In genomic region chr6:107230448-107230847, GRCh38 we compare ENCODE assay signal across 21 cellular contexts.
DNase-seq lines count a peak whose midpoint lies in the region; FAIRE-seq and TF ChIP-seq lines count a peak whose summit lies in the region.
"Had no signal": no experiment of that assay in that cellular context is flagged by ENCODE, and none has a peak within 500 bp of the region (broad histone marks: within the 10 kb centered on the region; RNA-seq: fewer than 3 reads in every experiment).

No MANE protein-coding gene starts in this region.

- H2BK5ac ChIP-seq in neuronal stem cell (ENCODE audit: low read length): no peak overlapping the region

- H3K79me2 ChIP-seq in hepatocyte: no peaks in the 10 kb centered on the region

- 59% methylated on average over 1 of the region's 1 CpG for WGBS in hepatocyte (ENCODE audit: low lambda C conversion rate, missing lambda C conversion rate)
- no CpG with 5 or more reads among the region's 1 CpG for WGBS in neuronal stem cell (ENCODE audit: extremely low coverage in 2 of 2, insufficient read length in 2 of 2, insufficient replicate concordance in 1 of 2), 2 donors

- peaks cover 8% of the 10 kb centered on the region for H3K36me3 Mint-ChIP-seq in MCF 10A (ENCODE audit: insufficient read depth, unreplicated experiment)

- no peak for DNase-seq in MCF 10A (ENCODE audit: unreplicated experiment)
- DNase-seq in breast epithelium (ENCODE audit: low spot score in 2 of 2): no peak
- DNase-seq in hepatocyte (ENCODE audit: low spot score): no peak
- DNase-seq in kidney: no peak
- no peak for DNase-seq in neuronal stem cell (ENCODE audit: low spot score)
- DNase-seq in effector CD8-positive, alpha-beta T cell (lab: John Stamatoyannopoulos, UW): no peak
- DNase-seq: Calu3; CD4-positive, alpha-beta memory T cell; DMS153; GDM1; GOT3; KBM-7; NCI-H1092 treated with DMSO at 0.1 percent for 48 hours; NCI-H1694; NCI-H2081 treated with DMSO at 0.1 percent for 48 hours; NCI-H446 treated with DMSO at 0.1 percent for 48 hours; NCI-H69; SIG-M5; SK-N-SH had no signal

- peaks cover 1% of the 10 kb centered on the region for H3K9me3 Mint-ChIP-seq in MCF 10A (ENCODE audit: unreplicated experiment)

- H3K9me3 ChIP-seq in breast epithelium: no peaks in the 10 kb centered on the region
- H3K9me3 ChIP-seq in hepatocyte (ENCODE audit: low read depth): no peaks in the 10 kb centered on the region
- H3K9me3 ChIP-seq in kidney (ENCODE audit: control insufficient read depth in 1 of 2, low read length in 2 of 2): no peaks in the 10 kb centered on the region
- H3K9me3 ChIP-seq in neuronal stem cell (replicated peaks in 1 of 2; ENCODE audit: control insufficient read depth in 2 of 2, insufficient read depth in 1 of 2, low read depth in 1 of 2, low read length in 2 of 2): peaks cover 0 to 7% of the 10 kb centered on the region in 2 donors
- H3K9me3 ChIP-seq: SK-N-SH had no signal

- no peak for TF ChIP-seq POLR2A in breast epithelium (IDR thresholded peaks at IDR 0.05)

- H3K4ac ChIP-seq in neuronal stem cell (ENCODE audit: low read length): no peak overlapping the region

- H3K14ac ChIP-seq in neuronal stem cell (ENCODE audit: low read length): no peak overlapping the region

- no TSS peak for BruUV-seq in MCF 10A (replicated peaks; lab: Mats Ljungman, UMichigan)

- no peak for FAIRE-seq in kidney (lab: Jason Lieb, UNC)
- FAIRE-seq: GM18507 had no signal

- no peak overlapping the region for H2AK5ac ChIP-seq in neuronal stem cell (ENCODE audit: low read depth, low read length)

- H3K4me3 ChIP-seq in breast epithelium: no peak overlapping the region
- H3K4me3 ChIP-seq in hepatocyte: no peak overlapping the region
- no peak overlapping the region for H3K4me3 ChIP-seq in kidney (ENCODE audit: low read length in 2 of 2)
- H3K4me3 ChIP-seq in neuronal stem cell (ENCODE audit: low read length in 2 of 2): no peak overlapping the region

- no peak overlapping the region for H2BK15ac ChIP-seq in neuronal stem cell (ENCODE audit: low read length)

- no peaks in the 10 kb centered on the region for H3K9me2 ChIP-seq in hepatocyte (replicated peaks; ENCODE audit: insufficient read depth)
- H3K9me2 ChIP-seq: SK-N-SH had no signal

- H3K4me2 ChIP-seq in hepatocyte (no peak overlapping the region), neuronal stem cell (ENCODE audit: insufficient read depth, low read length, poor library complexity, severe bottlenecking) (no peak overlapping the region)
- H3K4me2 ChIP-seq: SK-N-SH had no signal

- TF ChIP-seq CTCF in MCF 10A (IDR thresholded peaks at IDR 0.05; ENCODE audit: unreplicated experiment) (no peak), breast epithelium (IDR thresholded peaks at IDR 0.05) (no peak), VCaP (conservative IDR thresholded peaks at IDR 0.05) (no peak), hepatocyte (IDR thresholded peaks at IDR 0.05; ENCODE audit: poor library complexity) (no peak), kidney (IDR thresholded peaks at IDR 0.05; ENCODE audit: borderline replicate concordance, extremely low read depth, insufficient read depth) (no peak)

- no peak overlapping the region for H3K4me3 Mint-ChIP-seq in MCF 10A (ENCODE audit: unreplicated experiment)
- H3K4me3 Mint-ChIP-seq: CD4-positive, alpha-beta memory T cell had no signal

- H3K27me3 Mint-ChIP-seq in MCF 10A (ENCODE audit: insufficient read depth, unreplicated experiment): no peaks in the 10 kb centered on the region
- H3K27me3 Mint-ChIP-seq: CD4-positive, alpha-beta memory T cell had no signal

- intact Hi-C loops in MCF 10A (cut with micrococcal nuclease): no loop called here
- intact Hi-C loops in breast epithelium (cut with DNase I; ENCODE audit: low total_unique reads): no loop called here
- intact Hi-C loops in kidney (cut with DNase I): no loop called here

- POLR2A ChIA-PET in MCF 10A (lab: Yijun Ruan, JAX): interaction anchor here (2.1 to 3.4 kb wide), 2 partner anchors 10 to 17 kb away, joined by 11 to 23 read pairs; no protein-coding TSS in a partner anchor

- no peak overlapping the region for H3K18ac ChIP-seq in neuronal stem cell (ENCODE audit: low read length)

- no peak overlapping the region for H2BK12ac ChIP-seq in neuronal stem cell (ENCODE audit: low read length)

- H3K36me3 ChIP-seq in breast epithelium (no peaks in the 10 kb centered on the region), hepatocyte (replicated peaks; ENCODE audit: insufficient read depth, low read depth) (no peaks in the 10 kb centered on the region), kidney (ENCODE audit: control insufficient read depth in 1 of 2, insufficient read depth in 2 of 2, low read length in 2 of 2) (no peaks in the 10 kb centered on the region), neuronal stem cell (replicated peaks in 1 of 2; ENCODE audit: control insufficient read depth in 2 of 2, insufficient read depth in 2 of 2, low read length in 2 of 2) (no peaks in the 10 kb centered on the region)

- no peak overlapping the region for H2AFZ ChIP-seq in hepatocyte
- no peak overlapping the region for H2AFZ ChIP-seq in neuronal stem cell (ENCODE audit: low read length)

- no peak overlapping the region for H3K23ac ChIP-seq in neuronal stem cell (ENCODE audit: low read depth, low read length, poor library complexity)

- H3K4me1 ChIP-seq in breast epithelium (no peaks in the 10 kb centered on the region), hepatocyte (ENCODE audit: insufficient read depth) (peaks cover 14% of the 10 kb centered on the region), kidney (ENCODE audit: control insufficient read depth in 1 of 2, insufficient read depth in 1 of 2, low read depth in 1 of 2, low read length in 2 of 2) (peaks cover 0 to 4% of the 10 kb centered on the region in 2 donors), neuronal stem cell (ENCODE audit: control insufficient read depth in 2 of 2, insufficient read depth in 1 of 2, low read depth in 1 of 2, low read length in 2 of 2) (no peaks in the 10 kb centered on the region)

- peaks cover 23% of the 10 kb centered on the region for H3K4me1 Mint-ChIP-seq in MCF 10A (ENCODE audit: insufficient read depth, unreplicated experiment)

- H3K9ac ChIP-seq in kidney (ENCODE audit: low read length in 2 of 2) (no peak overlapping the region), neuronal stem cell (ENCODE audit: low read depth, low read length, poor library complexity) (no peak overlapping the region)
- H3K9ac ChIP-seq: SK-N-SH had no signal

- H3K27me3 ChIP-seq in breast epithelium (no peaks in the 10 kb centered on the region), hepatocyte (no peaks in the 10 kb centered on the region), neuronal stem cell (ENCODE audit: control insufficient read depth in 3 of 3, insufficient read depth in 3 of 3, low read depth in 1 of 3, low read length in 3 of 3) (no peaks in the 10 kb centered on the region)

- CTCF ChIA-PET in MCF 10A (lab: Yijun Ruan, JAX): no interaction called here

- H2BK120ac ChIP-seq in neuronal stem cell (ENCODE audit: low read depth, low read length): no peak overlapping the region

- no peaks in the 10 kb centered on the region for H3K79me1 ChIP-seq in neuronal stem cell (ENCODE audit: low read depth, low read length)

- H3K27ac Mint-ChIP-seq in MCF 10A (ENCODE audit: low read depth, unreplicated experiment): peak overlapping the region; percentile 66
- H3K27ac Mint-ChIP-seq: CD4-positive, alpha-beta memory T cell had no signal

- H4K8ac ChIP-seq in neuronal stem cell (ENCODE audit: low read depth, low read length): no peak overlapping the region

- H4K91ac ChIP-seq in neuronal stem cell (ENCODE audit: low read depth, low read length, poor library complexity): no peak overlapping the region

- no peaks in the 10 kb centered on the region for H4K20me1 ChIP-seq in hepatocyte (ENCODE audit: insufficient read depth, poor library complexity, severe bottlenecking)

- H3K27ac ChIP-seq in breast epithelium (no peak overlapping the region), VCaP (peak overlapping the region; percentile 92), hepatocyte (peak overlapping the region; percentile 46), kidney (ENCODE audit: low read depth in 2 of 2, low read length in 2 of 2) (no peak overlapping the region), neuronal stem cell (replicated peaks; ENCODE audit: low read length) (no peak overlapping the region)

Comparison
In these comparisons a context has a peak if more than half of its experiments do, and no peak if none do; other contexts are left out.
1. H3K27ac ChIP-seq: peak in VCaP (single experiment) and hepatocyte (single experiment); none in breast epithelium (0 of 2), kidney (0 of 2) and neuronal stem cell (single experiment).